Comparison of ENCODE assay signal across 11 cellular contexts in genomic region chr19:2064788-2065524, GRCh38. TPM values are rescaled to one million over a fixed set of nuclear protein-coding genes. Genes with fewer than 3 reads are reported as not detected.
DNase-seq lines count a peak whose midpoint lies in the region; ATAC-seq and TF ChIP-seq lines count a peak whose summit lies in the region.
"Had no signal": no experiment of that assay in that cellular context is flagged by ENCODE, and none has a peak within 500 bp of the region (broad histone marks: within the 10 kb centered on the region; RNA-seq: fewer than 3 reads in every experiment).

No MANE protein-coding gene starts in this region.

- peak overlapping the region; percentile 68 for H3K4me2 ChIP-seq in fibroblast of lung (ENCODE audit: extremely low read depth, insufficient read depth, low read length)

- ATAC-seq in GM18909 (IDR thresholded peaks at IDR 0.05; ENCODE audit: poor library complexity, unreplicated experiment) (no peak), GM21423 (IDR thresholded peaks at IDR 0.05; ENCODE audit: unreplicated experiment) (no peak)

- no peaks in the 10 kb centered on the region for H3K9me3 ChIP-seq in fibroblast of lung (ENCODE audit: control insufficient read depth, insufficient read depth, low read depth, low read length)
- no peaks in the 10 kb centered on the region for H3K9me3 ChIP-seq in vagina

- H3K79me2 ChIP-seq in fibroblast of lung (ENCODE audit: control insufficient read depth, insufficient read depth, low read length): no peaks in the 10 kb centered on the region

- TF ChIP-seq POLR2A in vagina (IDR thresholded peaks at IDR 0.05): no peak

- H3K27me3 Mint-ChIP-seq in activated T-cell treated with anti-CD3 and anti-CD28 coated beads, Interleukin-2, amount 50 U/mL, for 24 hours: no peaks in the 10 kb centered on the region
- no peaks in the 10 kb centered on the region for H3K27me3 Mint-ChIP-seq in nephron progenitor cell (ENCODE audit: low read depth, poor library complexity)

- H3K4me1 Mint-ChIP-seq in activated T-cell treated with anti-CD3 and anti-CD28 coated beads, Interleukin-2, amount 50 U/mL, for 24 hours (ENCODE audit: low read depth): peaks cover 26% of the 10 kb centered on the region
- H3K4me1 Mint-ChIP-seq in nephron progenitor cell: peaks cover 42% of the 10 kb centered on the region

- H3K27ac ChIP-seq in fibroblast of lung (ENCODE audit: insufficient read depth, low read length) (peak overlapping the region; percentile 68), vagina (peak overlapping the region; percentile 86)

- H3K9me3 Mint-ChIP-seq in activated T-cell treated with anti-CD3 and anti-CD28 coated beads, Interleukin-2, amount 50 U/mL, for 24 hours: no peaks in the 10 kb centered on the region
- no peaks in the 10 kb centered on the region for H3K9me3 Mint-ChIP-seq in nephron progenitor cell
- H3K9me3 Mint-ChIP-seq: T-helper 1 cell treated with Interleukin-12 subunit alpha and Interleukin-12 subunit beta and Interleukin-4 antibody, amounts not matched to agents 30 μg/mL and 1 μg/mL, for 36 hours had no signal

- peak overlapping the region; percentile 60 for H3K27ac Mint-ChIP-seq in activated T-cell treated with anti-CD3 and anti-CD28 coated beads, Interleukin-2, amount 50 U/mL, for 24 hours
- peak overlapping the region; percentile 89 for H3K27ac Mint-ChIP-seq in nephron progenitor cell
- H3K27ac Mint-ChIP-seq: T-helper 1 cell treated with Interleukin-12 subunit alpha and Interleukin-12 subunit beta and Interleukin-4 antibody, amounts not matched to agents 30 μg/mL and 1 μg/mL, for 36 hours had no signal

- intact Hi-C loops in vagina (cut with DNase I): no loop called here

- no peaks in the 10 kb centered on the region for H4K20me1 ChIP-seq in fibroblast of lung (ENCODE audit: control insufficient read depth, extremely low read depth, insufficient read depth, low read length)

- TF ChIP-seq CTCF in fibroblast of lung (conservative IDR thresholded peaks at IDR 0.05 in 1 of 2, IDR thresholded peaks at IDR 0.05 in 1 of 2; ENCODE audit: low read depth in 1 of 2, low read length in 2 of 2) (no peak), nephron progenitor cell (IDR thresholded peaks at IDR 0.05) (no peak), vagina (IDR thresholded peaks at IDR 0.05) (no peak)

- H3K4me3 ChIP-seq in fibroblast of lung (replicated peaks in 1 of 4; ENCODE audit: control extremely low read depth in 1 of 4, insufficient read depth in 1 of 4, low read depth in 3 of 4, low read length in 4 of 4) (no peak overlapping the region), vagina (no peak overlapping the region)

- H3K36me3 ChIP-seq in fibroblast of lung (ENCODE audit: control insufficient read depth, insufficient read depth, low read length): no peaks in the 10 kb centered on the region
- no peaks in the 10 kb centered on the region for H3K36me3 ChIP-seq in vagina

- H3K4me1 ChIP-seq in fibroblast of lung (ENCODE audit: control insufficient read depth, extremely low read depth, insufficient read depth, low read length): peaks cover 26% of the 10 kb centered on the region
- peaks cover 38% of the 10 kb centered on the region for H3K4me1 ChIP-seq in vagina

- H3K9ac ChIP-seq in fibroblast of lung (ENCODE audit: insufficient read depth, low read length): peak overlapping the region; percentile 42

- H3K4me3 Mint-ChIP-seq in activated T-cell treated with anti-CD3 and anti-CD28 coated beads, Interleukin-2, amount 50 U/mL, for 24 hours: no peak overlapping the region
- H3K4me3 Mint-ChIP-seq in nephron progenitor cell: no peak overlapping the region
- H3K4me3 Mint-ChIP-seq: T-helper 1 cell treated with Interleukin-12 subunit alpha and Interleukin-12 subunit beta and Interleukin-4 antibody, amounts not matched to agents 30 μg/mL and 1 μg/mL, for 36 hours had no signal

- DNase-seq in activated T-cell treated with anti-CD3 and anti-CD28 coated beads, Interleukin-2, amount 50 U/mL, for 24 hours: no peak
- DNase-seq in activated T-cell treated with anti-CD3 and anti-CD28 coated beads, Interleukin-2, amount 50 U/mL, for 48 hours: no peak
- DNase-seq in fibroblast of lung (ENCODE audit: low read depth in 2 of 2) (no peak), nephron progenitor cell (no peak), vagina (ENCODE audit: extremely low spot score in 2 of 2) (no peak), GDM1 (lab: John Stamatoyannopoulos, UW) (no peak)
- DNase-seq: activated gamma-delta T cell, NCI-H2029 treated with DMSO at 0.1 percent for 48 hours had no signal

- H2AFZ ChIP-seq in fibroblast of lung (ENCODE audit: low read length): peak overlapping the region; percentile 96

- H3K36me3 Mint-ChIP-seq in activated T-cell treated with anti-CD3 and anti-CD28 coated beads, Interleukin-2, amount 50 U/mL, for 24 hours (ENCODE audit: low read depth): peaks cover 13% of the 10 kb centered on the region
- H3K36me3 Mint-ChIP-seq in nephron progenitor cell (ENCODE audit: low read depth): no peaks in the 10 kb centered on the region

- no peaks in the 10 kb centered on the region for H3K27me3 ChIP-seq in fibroblast of lung (ENCODE audit: control insufficient read depth, insufficient read depth, low read length)
- no peaks in the 10 kb centered on the region for H3K27me3 ChIP-seq in vagina

RNA-seq across cellular contexts. Expression of gene MKNK2, which starts 13.9 kb away (rescaled TPM):
- total RNA-seq in fibroblast of lung: 367 and 409 TPM in 2 replicates
- polyA plus RNA-seq in fibroblast of lung: 21.0 and 24.7 TPM in 2 replicates
- polyA plus RNA-seq in fibroblast of lung (2012): 37.7 and 44.0 TPM in 2 replicates
- polyA minus RNA-seq in fibroblast of lung (ENCODE audit: low replicate concordance): 36.5 and 64.5 TPM in 2 replicates
- total RNA-seq in vagina: 185 TPM

RNA-seq across cellular contexts. Expression of gene MOB3A, which starts 31.2 kb away (rescaled TPM):
- 12.8 and 17.2 TPM in 2 replicates for total RNA-seq in fibroblast of lung
- 34.8 and 37.5 TPM in 2 replicates for polyA plus RNA-seq in fibroblast of lung
- 33.8 and 36.9 TPM in 2 replicates for polyA plus RNA-seq in fibroblast of lung (2012)
- polyA minus RNA-seq in fibroblast of lung (ENCODE audit: low replicate concordance): 143 and 175 TPM in 2 replicates
- total RNA-seq in vagina: 50.6 TPM

RNA-seq across cellular contexts. Expression of gene IZUMO4, which starts 31.8 kb away (rescaled TPM):
- total RNA-seq in fibroblast of lung (0.26 and 1.3 TPM in 2 replicates), vagina (7.9 TPM)
- polyA plus RNA-seq in fibroblast of lung: 0.56 and 0.77 TPM in 2 replicates
- 1.5 TPM in 2 replicates for polyA plus RNA-seq in fibroblast of lung (2012)
- polyA minus RNA-seq in fibroblast of lung (ENCODE audit: low replicate concordance): not detected in 2 replicates

RNA-seq across cellular contexts. Expression of gene BTBD2, which starts 49.4 kb away (rescaled TPM):
- total RNA-seq in fibroblast of lung: 54.7 and 70.2 TPM in 2 replicates
- polyA plus RNA-seq in fibroblast of lung: 14.0 and 19.1 TPM in 2 replicates
- 63.7 and 82.3 TPM in 2 replicates for polyA plus RNA-seq in fibroblast of lung (2012)
- 105 and 111 TPM in 2 replicates for polyA minus RNA-seq in fibroblast of lung (ENCODE audit: low replicate concordance)
- 81.5 TPM for total RNA-seq in vagina
